Comparison of ENCODE assay signal across 8 cellular contexts in the genomic region with DNA sequence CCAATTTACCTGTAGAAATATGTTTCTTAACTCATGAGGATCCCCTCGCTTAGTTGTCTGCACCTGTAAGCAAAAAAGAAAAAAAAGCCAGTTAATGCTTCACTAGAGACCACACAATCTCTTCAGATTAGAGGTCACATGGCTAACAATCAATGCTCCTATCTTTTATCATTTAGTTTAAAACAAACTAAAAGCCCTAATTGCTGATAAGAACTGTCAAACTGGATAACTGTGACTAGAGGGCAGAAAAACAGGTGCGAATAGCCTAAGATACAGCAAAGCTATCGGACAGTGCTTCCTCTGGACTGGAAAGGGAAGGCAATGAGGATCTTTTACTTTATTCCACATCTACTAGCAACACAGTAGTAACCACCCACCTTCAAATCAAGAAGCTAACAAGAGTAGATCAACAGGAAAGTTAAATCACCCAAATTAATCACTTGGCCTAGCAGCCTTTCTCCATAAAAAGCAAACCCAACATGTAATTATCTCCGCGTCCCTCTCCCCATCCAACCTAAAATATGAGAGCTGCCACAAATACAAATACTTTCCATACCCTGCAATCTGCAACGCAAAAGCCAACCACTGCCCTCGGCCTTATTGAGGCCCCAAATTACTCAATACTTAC. TPM values are rescaled to one million over a fixed set of nuclear protein-coding genes. Genes with fewer than 3 reads are reported as not detected.
DNase-seq lines count a peak whose midpoint lies in the region; ATAC-seq, FAIRE-seq and TF ChIP-seq lines count a peak whose summit lies in the region.

No MANE protein-coding gene starts in this region.

- WGBS in K562 (ENCODE audit: insufficient coverage, low coverage, missing lambda C conversion rate), result 18% methylated on average over 7 of the region's 7 CpGs
- 18% methylated on average over 6 of the region's 7 CpGs for WGBS in right lobe of liver (ENCODE audit: insufficient coverage, low coverage, low lambda C conversion rate, missing lambda C conversion rate)

- in situ Hi-C loops in K562 (cut with MboI), result no loop called here

- CTCF ChIA-PET in K562 (lab: Yijun Ruan, JAX; ENCODE audit: low intra/inter-chr PET ratio), result no interaction called here

- peak overlapping the region; percentile 63 for H3K27ac ChIP-seq in KMS-11
- H3K27ac ChIP-seq in K562 (ENCODE audit: extremely low read depth, low read depth, low read length), result peak overlapping the region; percentile 86
- H3K27ac ChIP-seq in right lobe of liver, result no peak overlapping the region
- peak overlapping the region; percentile 72 to 87 for H3K27ac ChIP-seq in tibial artery

- H3K27me3 ChIP-seq in KMS-11 (ENCODE audit: insufficient read depth, low read depth) (no peaks in the 10 kb centered on the region), K562 (ENCODE audit: control insufficient read depth in 2 of 2, insufficient read depth in 2 of 2, low read length in 2 of 2) (no peaks in the 10 kb centered on the region), right lobe of liver (peaks cover 0 to 3% of the 10 kb centered on the region in 2 donors), tibial artery (no peaks in the 10 kb centered on the region)

- ATAC-seq in K562 (peak; percentile 20), right lobe of liver (peak; percentile 55 to 67 (median 58)), GM18511 (IDR thresholded peaks at IDR 0.05; ENCODE audit: unreplicated experiment) (no peak), GM18907 (IDR thresholded peaks at IDR 0.05; ENCODE audit: unreplicated experiment) (no peak)

- intact Hi-C loops in K562 (cut with micrococcal nuclease) (loop anchor here (10.0 kb wide), 1 partner anchor 189 kb away; no protein-coding TSS in a partner anchor), right lobe of liver (cut with DNase I) (no loop called here), tibial artery (cut with DNase I; ENCODE audit: low total_unique reads) (no loop called here)

- TSS peak; percentile 73 for BruUV-seq in K562 (replicated peaks; lab: Mats Ljungman, UMichigan)

- peak; percentile 70 for FAIRE-seq in K562 (lab: Jason Lieb, UNC)

- H3K4me3 ChIP-seq in KMS-11 (IDR thresholded peaks at IDR 0.05; ENCODE audit: insufficient read depth, low read depth, low read length) (peak overlapping the region; percentile 95), K562 (peak overlapping the region; percentile 79), right lobe of liver (peak overlapping the region; percentile 52 to 60 (median 57)), tibial artery (peak overlapping the region; percentile 77 to 86)

- H3K79me2 ChIP-seq in KMS-11 (ENCODE audit: insufficient read depth, low read depth) (peaks cover 37% of the 10 kb centered on the region; the same call in 1 of the 2 replicates), K562 (ENCODE audit: control insufficient read depth, insufficient read depth, low read length) (peaks cover 12% of the 10 kb centered on the region; the same call in 2 of the 3 replicates)

- H3K9ac ChIP-seq in KMS-11, result peak overlapping the region; percentile 85
- peak overlapping the region; percentile 77 to 90; a peak in 3 of 4 replicates for H3K9ac ChIP-seq in K562 (ENCODE audit: insufficient read depth in 1 of 2, low read depth in 2 of 2, low read length in 2 of 2)

- TF ChIP-seq RAD21 in K562 (CRISPR knock-in tag; conservative IDR thresholded peaks at IDR 0.05 in 1 of 2, IDR thresholded peaks at IDR 0.05 in 1 of 2), result no peak

- H2AFZ ChIP-seq in KMS-11 (ENCODE audit: low read depth), result peak overlapping the region; percentile 100
- H2AFZ ChIP-seq in K562 (ENCODE audit: low read depth, low read length), result peak overlapping the region; percentile 99

- TF ChIP-seq CTCF in KMS-11 (conservative IDR thresholded peaks at IDR 0.05; ENCODE audit: low read depth, low read length) (no peak), K562 (IDR thresholded peaks at IDR 0.05 in 2 of 3, conservative IDR thresholded peaks at IDR 0.05 in 1 of 3; ENCODE audit: insufficient read depth in 2 of 3, low read depth in 1 of 3, low read length in 3 of 3) (no peak), right lobe of liver (IDR thresholded peaks at IDR 0.05) (no peak), tibial artery (IDR thresholded peaks at IDR 0.05) (no peak)

- peaks cover 6% of the 10 kb centered on the region; the same call in 1 of the 2 replicates for H3K36me3 ChIP-seq in KMS-11 (ENCODE audit: insufficient read depth)
- H3K36me3 ChIP-seq in K562 (ENCODE audit: control insufficient read depth, insufficient read depth, low read length), result peaks cover 21% of the 10 kb centered on the region
- H3K36me3 ChIP-seq in right lobe of liver, result no peaks in the 10 kb centered on the region
- peaks cover 0 to 11% (median 0%) of the 10 kb centered on the region in 3 donors for H3K36me3 ChIP-seq in tibial artery

- H3K9me1 ChIP-seq in K562 (ENCODE audit: control insufficient read depth, insufficient read depth, low read length), result no peaks in the 10 kb centered on the region

- H3K9me3 ChIP-seq in K562 (replicated peaks; ENCODE audit: control insufficient read depth, insufficient read depth, low read depth, low read length) (peaks cover under 1% of the 10 kb centered on the region; the same call in 1 of the 2 replicates), right lobe of liver (no peaks in the 10 kb centered on the region), tibial artery (no peaks in the 10 kb centered on the region)

- DNase-seq in D341Med (ENCODE audit: low spot score) (peak; percentile 21), K562 (ENCODE audit: extremely low read depth in 1 of 4, low spot score in 3 of 4) (peak in 3 of 4 experiments; percentile 20 to 33 (median 24)), right lobe of liver (no peak), tibial artery (no peak)
- no peak for DNase-seq in stimulated activated naive CD4-positive, alpha-beta T cell treated with Interleukin-2 at 50 U/mL for 16 hours (lab: John Stamatoyannopoulos, UW)

- POLR2A ChIA-PET in K562 (lab: Yijun Ruan, JAX), result interaction anchor here (0.6 to 10.9 kb wide), 12 partner anchors 12 to 214 kb away, joined by 3 to 78 read pairs (median 4); a partner anchor contains a TSS

- H3K4me2 ChIP-seq in KMS-11 (peak overlapping the region; percentile 55), K562 (ENCODE audit: insufficient read depth, low read length) (peak overlapping the region; percentile 96)

- no peak for TF ChIP-seq POLR2A in K562 (conservative IDR thresholded peaks at IDR 0.05)
- no peak for TF ChIP-seq POLR2A in right lobe of liver (IDR thresholded peaks at IDR 0.05)

- H4K20me1 ChIP-seq in KMS-11 (ENCODE audit: insufficient read depth) (no peaks in the 10 kb centered on the region), K562 (replicated peaks; ENCODE audit: control insufficient read depth, insufficient read depth, low read length) (no peaks in the 10 kb centered on the region)

- H3K4me1 ChIP-seq in KMS-11 (ENCODE audit: low read depth, poor library complexity, severe bottlenecking) (peaks cover 28% of the 10 kb centered on the region), K562 (replicated peaks in 1 of 2; ENCODE audit: control insufficient read depth in 2 of 2, insufficient read depth in 2 of 2, low read length in 2 of 2) (peaks cover 5 to 12% of the 10 kb centered on the region in 2 experiments; a peak in 3 of 5 replicates), right lobe of liver (peaks cover 0 to 8% (median 0%) of the 10 kb centered on the region in 4 donors), tibial artery (peaks cover 0 to 42% (median 14%) of the 10 kb centered on the region in 4 donors)

- no peak for TF ChIP-seq EP300 in K562 (IDR thresholded peaks at IDR 0.05; ENCODE audit: low read length)

TF ChIP-seq in K562, 482 proteins besides CTCF, POLR2A, EP300 and RAD21 (continues in another document):
- TF ChIP-seq HIVEP1 (CRISPR knock-in tag; IDR thresholded peaks at IDR 0.05) (no peak), ZNF76 (CRISPR knock-in tag; IDR thresholded peaks at IDR 0.05; ENCODE audit: borderline replicate concordance) (no peak)

RNA-seq across cellular contexts. Expression of a gene that starts 0.7 kb away (rescaled TPM):
- total RNA-seq in K562 (2011; cell fraction: chromatin; rRNA removed; ENCODE audit: low replicate concordance), result 36.2 and 70.5 TPM in 2 replicates
- 12.8 and 19.2 TPM in 2 replicates for total RNA-seq in K562 (2011; cell fraction: nucleolus; rRNA removed)
- 30.2 and 31.1 TPM in 2 replicates for total RNA-seq in K562 (2011; cell fraction: nucleoplasm; rRNA removed)
- 13.5 and 17.5 TPM in 2 replicates for total RNA-seq in K562 (2014; rRNA removed)
- total RNA-seq in K562 (2014; rRNA removed; fragmentation: Illumina TruSeq; extraction: Trizol), result 23.8 and 24.6 TPM in 2 replicates
- total RNA-seq in K562 (2015; rRNA removed; fragmentation: Illumina TruSeq; extraction: Trizol), result 22.6 and 22.7 TPM in 2 replicates
- total RNA-seq in K562 (2021), result 20.5 and 21.3 TPM in 2 replicates
- 27.1 and 36.5 TPM in 2 replicates for polyA plus RNA-seq in K562 (2011; rRNA removed)
- 14.3 and 17.6 TPM in 2 replicates for polyA plus RNA-seq in K562 (2011; cell fraction: cytosol; rRNA removed)
- 33.7 and 36.3 TPM in 2 replicates for polyA plus RNA-seq in K562 (2011; cell fraction: nucleus; rRNA removed)
- polyA plus RNA-seq in K562 (2012), result 14.2 and 15.0 TPM in 2 replicates
- polyA plus RNA-seq in K562 (2014; fragmentation: Illumina TruSeq; extraction: Trizol), result 20.3 and 21.7 TPM in 2 replicates
- polyA plus RNA-seq in K562 (2014; fragmentation: Nextera tagmentation; extraction: Ambion mirVana), result 10 to 100 TPM; 18.3 to 31.5 TPM
- 17.6 and 23.2 TPM in 2 replicates for polyA plus RNA-seq in K562 (2014; rRNA removed)
- polyA minus RNA-seq in K562 (2011; rRNA and poly(A)+ RNA removed), result 41.6 and 43.3 TPM in 2 replicates
- 12.9 and 19.3 TPM in 2 replicates for polyA minus RNA-seq in K562 (2011; cell fraction: cytosol; rRNA and poly(A)+ RNA removed)
- polyA minus RNA-seq in K562 (2011; cell fraction: nucleus; rRNA and poly(A)+ RNA removed), result 17.6 and 21.2 TPM in 2 replicates
- 1 to 10 TPM in 4 of 6 experiments, under 1 TPM in 2; 0.74 to 1.6 (median 1.1) TPM for total RNA-seq in right lobe of liver

RNA-seq across cellular contexts. Expression of a gene that starts 29.0 kb away (rescaled TPM):
- total RNA-seq in K562 (2011; cell fraction: chromatin; rRNA removed; ENCODE audit: low replicate concordance), result 45.2 and 99.1 TPM in 2 replicates
- 30.7 and 34.7 TPM in 2 replicates for total RNA-seq in K562 (2011; cell fraction: nucleolus; rRNA removed)
- 57.9 and 59.7 TPM in 2 replicates for total RNA-seq in K562 (2011; cell fraction: nucleoplasm; rRNA removed)
- total RNA-seq in K562 (2014; rRNA removed) (104 and 125 TPM in 2 replicates), K562 (2014; rRNA removed; fragmentation: Illumina TruSeq; extraction: Trizol) (216 and 262 TPM in 2 replicates), K562 (2015; rRNA removed; fragmentation: Illumina TruSeq; extraction: Trizol) (159 and 171 TPM in 2 replicates), K562 (2021) (148 and 162 TPM in 2 replicates), right lobe of liver (10 to 100 TPM; 10.7 to 16.3 (median 13.4) TPM)
- polyA plus RNA-seq in K562 (2011; rRNA removed) (176 and 298 TPM in 2 replicates), K562 (2014; fragmentation: Illumina TruSeq; extraction: Trizol) (243 and 269 TPM in 2 replicates), K562 (2014; fragmentation: Nextera tagmentation; extraction: Ambion mirVana) (100 to 1,000 TPM; 369 to 384 TPM), K562 (2014; rRNA removed) (217 and 244 TPM in 2 replicates)
- 44.8 and 95.3 TPM in 2 replicates for polyA plus RNA-seq in K562 (2011; cell fraction: cytosol; rRNA removed)
- polyA plus RNA-seq in K562 (2011; cell fraction: nucleus; rRNA removed), result 22.2 and 34.5 TPM in 2 replicates
- 157 and 173 TPM in 2 replicates for polyA plus RNA-seq in K562 (2012)
- 190 and 212 TPM in 2 replicates for polyA minus RNA-seq in K562 (2011; rRNA and poly(A)+ RNA removed)
- 43.4 and 67.5 TPM in 2 replicates for polyA minus RNA-seq in K562 (2011; cell fraction: cytosol; rRNA and poly(A)+ RNA removed)
- 25.4 and 46.1 TPM in 2 replicates for polyA minus RNA-seq in K562 (2011; cell fraction: nucleus; rRNA and poly(A)+ RNA removed)

Comparison
In these comparisons a context has a peak if more than half of its experiments do, and no peak if none do; other contexts are left out.
1. DNase-seq: peak in D341Med (single experiment) and K562 (3 of 4); none in right lobe of liver (0 of 3), tibial artery (0 of 2) and stimulated activated naive CD4-positive, alpha-beta T cell treated with Interleukin-2 at 50 U/mL for 16 hours (single experiment).
2. H3K27ac ChIP-seq: peak in KMS-11 (single experiment), K562 (single experiment) and tibial artery (2 of 2); none in right lobe of liver (0 of 3).
3. ATAC-seq: peak in K562 (single experiment) and right lobe of liver (4 of 4); none in GM18511 (single experiment) and GM18907 (single experiment).
4. RNA of a gene that starts 0.7 kb away (total RNA-seq): 12.8 to 70.5 TPM in K562; 0.74 to 1.6 TPM in right lobe of liver; every median in the first group is over 4 times any median in the second.
5. Peak in every context shown above with its lines, with median percentiles within 50 percentile points of each other: H3K4me3 ChIP-seq.